In genomic region chr2:127085260-127085666, GRCh38 we compare ENCODE assay signal across 8 cellular contexts. TPM values are rescaled to one million over a fixed set of nuclear protein-coding genes. Genes with fewer than 3 reads are reported as not detected.
DNase-seq lines count a peak whose midpoint lies in the region; ATAC-seq, FAIRE-seq and TF ChIP-seq lines count a peak whose summit lies in the region.

No MANE protein-coding gene starts in this region.

- WGBS in mesenchymal stem cell: 54% methylated on average over 9 of the region's 9 CpGs

- H3K4me3 Mint-ChIP-seq in activated T-helper 17 cell treated with anti-CD3 and anti-CD28 coated beads, Interleukin-2, amount 50 U/mL, for 72 hours: peak overlapping the region; percentile 70

- H3K4me1 Mint-ChIP-seq in activated T-helper 17 cell treated with anti-CD3 and anti-CD28 coated beads, Interleukin-2, amount 50 U/mL, for 72 hours: peaks cover 12% of the 10 kb centered on the region

- no peak overlapping the region for H3K4me2 ChIP-seq in mesenchymal stem cell (ENCODE audit: low read length, poor library complexity, severe bottlenecking)

- H3K27me3 ChIP-seq in mesenchymal stem cell (ENCODE audit: control insufficient read depth in 1 of 2, insufficient read depth in 1 of 2, low read length in 2 of 2): no peaks in the 10 kb centered on the region
- no peaks in the 10 kb centered on the region for H3K27me3 ChIP-seq in vagina

- H3K4me1 ChIP-seq in mesenchymal stem cell (ENCODE audit: control insufficient read depth, insufficient read depth, low read depth, low read length) (peaks cover 78% of the 10 kb centered on the region), vagina (peaks cover 82% of the 10 kb centered on the region)

- peak overlapping the region; percentile 85 to 88 for H2BK12ac ChIP-seq in mesenchymal stem cell (ENCODE audit: low read length in 2 of 2)

- peak overlapping the region; percentile 77 for H3K27ac Mint-ChIP-seq in activated T-helper 17 cell treated with anti-CD3 and anti-CD28 coated beads, Interleukin-2, amount 50 U/mL, for 72 hours

- no peak overlapping the region for H2BK5ac ChIP-seq in mesenchymal stem cell (ENCODE audit: low read depth, low read length, poor library complexity, severe bottlenecking)

- no peak overlapping the region for H3K4me3 ChIP-seq in mesenchymal stem cell (ENCODE audit: insufficient read depth in 1 of 2, low read depth in 1 of 2, low read length in 2 of 2)
- H3K4me3 ChIP-seq in vagina: no peak overlapping the region

- peak; percentile 93 for FAIRE-seq in GM18507 (lab: Jason Lieb, UNC)

- no peaks in the 10 kb centered on the region for H3K9me3 Mint-ChIP-seq in activated T-helper 17 cell treated with anti-CD3 and anti-CD28 coated beads, Interleukin-2, amount 50 U/mL, for 72 hours

- peak; percentile 25 for ATAC-seq in HG03378 (IDR thresholded peaks at IDR 0.05; ENCODE audit: unreplicated experiment)
- no peak for ATAC-seq in activated T-helper 17 cell treated with anti-CD3 and anti-CD28 coated beads, Interleukin-2, amount 50 U/mL, for 72 hours (replicated peaks)
- ATAC-seq in HG03571 (IDR thresholded peaks at IDR 0.05; ENCODE audit: unreplicated experiment): no peak
- no peak for ATAC-seq in Right ventricle myocardium inferior

- H4K8ac ChIP-seq in mesenchymal stem cell (ENCODE audit: low read length): peak overlapping the region; percentile 67

- H4K91ac ChIP-seq in mesenchymal stem cell (ENCODE audit: low read length): peak overlapping the region; percentile 85

- peak overlapping the region; percentile 82 for H2BK15ac ChIP-seq in mesenchymal stem cell (ENCODE audit: low read depth, poor library complexity, severe bottlenecking)

- peak overlapping the region; percentile 81 to 89 for H3K18ac ChIP-seq in mesenchymal stem cell (ENCODE audit: low read depth in 1 of 2, low read length in 2 of 2)

- peak overlapping the region; percentile 57 for H2AK5ac ChIP-seq in mesenchymal stem cell (ENCODE audit: low read length, severe bottlenecking)

- H3K36me3 Mint-ChIP-seq in activated T-helper 17 cell treated with anti-CD3 and anti-CD28 coated beads, Interleukin-2, amount 50 U/mL, for 72 hours (ENCODE audit: low read depth): peaks cover 3% of the 10 kb centered on the region

- peak overlapping the region in 1 of 2 experiments; percentile 88 for H3K14ac ChIP-seq in mesenchymal stem cell (ENCODE audit: low read length in 2 of 2)

- peak overlapping the region; percentile 86 for H2BK120ac ChIP-seq in mesenchymal stem cell (ENCODE audit: low read depth, low read length)

- peak overlapping the region in 1 of 2 experiments; percentile 75 for H3K4ac ChIP-seq in mesenchymal stem cell (ENCODE audit: low read depth in 1 of 2, low read length in 2 of 2)

- no peak overlapping the region for H2AFZ ChIP-seq in mesenchymal stem cell (ENCODE audit: low read depth, low read length)

- H3K9ac ChIP-seq in mesenchymal stem cell (ENCODE audit: low read length): peak overlapping the region; percentile 87

- H3K36me3 ChIP-seq in mesenchymal stem cell (ENCODE audit: control insufficient read depth in 1 of 2, insufficient read depth in 2 of 2, low read depth in 1 of 2, low read length in 2 of 2): peaks cover 0 to 2% of the 10 kb centered on the region in 2 experiments
- no peaks in the 10 kb centered on the region for H3K36me3 ChIP-seq in vagina

- intact Hi-C loops in vagina (cut with DNase I): no loop called here
- intact Hi-C loops in Right ventricle myocardium inferior (cut with DNase I): no loop called here

- no peak overlapping the region for H3K27ac ChIP-seq in mesenchymal stem cell (ENCODE audit: low read length, poor library complexity, severe bottlenecking)
- peak overlapping the region; percentile 95 for H3K27ac ChIP-seq in vagina

- no peak for DNase-seq in GM18507 (ENCODE audit: extremely low spot score, insufficient read length, low read depth)
- DNase-seq in mesenchymal stem cell: peak; percentile 42
- DNase-seq in vagina (ENCODE audit: extremely low spot score in 2 of 2): no peak
- no peak for DNase-seq in Right ventricle myocardium inferior (ENCODE audit: missing footprints)
- DNase-seq in NCI-H2107 treated with DMSO at 0.1 percent for 48 hours (lab: John Stamatoyannopoulos, UW; ENCODE audit: unreplicated experiment): no peak

- H3K9me3 ChIP-seq in mesenchymal stem cell (ENCODE audit: control insufficient read depth, low read length): no peaks in the 10 kb centered on the region
- no peaks in the 10 kb centered on the region for H3K9me3 ChIP-seq in vagina

- H3K79me1 ChIP-seq in mesenchymal stem cell (replicated peaks; ENCODE audit: low read length, poor library complexity, severe bottlenecking): peaks cover 17% of the 10 kb centered on the region

- no peak overlapping the region for H3K23ac ChIP-seq in mesenchymal stem cell (ENCODE audit: low read length in 2 of 2)

- TF ChIP-seq POLR2A in vagina (IDR thresholded peaks at IDR 0.05): no peak

- H3K27me3 Mint-ChIP-seq in activated T-helper 17 cell treated with anti-CD3 and anti-CD28 coated beads, Interleukin-2, amount 50 U/mL, for 72 hours: no peaks in the 10 kb centered on the region

- TF ChIP-seq CTCF in vagina (IDR thresholded peaks at IDR 0.05): no peak

RNA-seq across cellular contexts. Expression of gene BIN1, which starts 21.7 kb away (rescaled TPM):
- 100 to 1,000 TPM in 1 of 2 donors, 10 to 100 TPM in 1; 84.0 to 110 TPM for total RNA-seq in activated T-helper 17 cell treated with anti-CD3 and anti-CD28 coated beads, Interleukin-2, amount 50 U/mL, for 72 hours
- 61.3 TPM for polyA plus RNA-seq in mesenchymal stem cell (2013, experiment 1 of 2)
- polyA plus RNA-seq in mesenchymal stem cell (2013, experiment 2 of 2): 58.6 TPM
- total RNA-seq in vagina: 60.9 TPM
- 17.9 TPM for total RNA-seq in Right ventricle myocardium inferior
